In genomic region chrX:97797076-97797475, GRCh38 we compare ENCODE assay signal across 19 cellular contexts.
DNase-seq lines count a peak whose midpoint lies in the region; TF ChIP-seq lines count a peak whose summit lies in the region.
"Had no signal": no experiment of that assay in that cellular context is flagged by ENCODE, and none has a peak within 500 bp of the region (broad histone marks: within the 10 kb centered on the region; RNA-seq: fewer than 3 reads in every experiment).

No MANE protein-coding gene starts in this region.

- DNase-seq in ELF-1 (ENCODE audit: low read depth, low spot score) (peak; percentile 85), OCI-M1 (lab: John Stamatoyannopoulos, UW) (peak; percentile 3), glutamatergic neuron (no peak), UCSD-AML1 (lab: John Stamatoyannopoulos, UW; ENCODE audit: unreplicated experiment) (no peak), T1000 (lab: John Stamatoyannopoulos, UW) (no peak), WERI-Rb-1 (no peak)
- DNase-seq: 8988T; ACHN; AML-193; BE2C; CD4-positive, alpha-beta T cell; CD8-positive, alpha-beta memory T cell; DMS 273 treated with DMSO at 0.1 percent for 48 hours; DMS79 treated with DMSO at 0.1 percent for 48 hours; GOT3; H7 had no signal

- H3K4me3 Mint-ChIP-seq in glutamatergic neuron (ENCODE audit: unreplicated experiment), result no peak overlapping the region
- H3K4me3 Mint-ChIP-seq: CD14-positive monocyte; CD4-positive, alpha-beta T cell; CD8-positive, alpha-beta memory T cell had no signal

- no peaks in the 10 kb centered on the region for H3K9me3 Mint-ChIP-seq in glutamatergic neuron (ENCODE audit: unreplicated experiment)
- H3K9me3 Mint-ChIP-seq: CD4-positive, alpha-beta T cell; CD8-positive, alpha-beta memory T cell had no signal

- H3K27me3 ChIP-seq in WERI-Rb-1 (ENCODE audit: insufficient read depth, low read depth, severe bottlenecking), result peaks cover 3% of the 10 kb centered on the region
- H3K27me3 ChIP-seq: BE2C had no signal

- H3K27ac Mint-ChIP-seq in glutamatergic neuron (ENCODE audit: unreplicated experiment), result peak overlapping the region; percentile 53
- H3K27ac Mint-ChIP-seq: CD14-positive monocyte; CD4-positive, alpha-beta T cell; CD8-positive, alpha-beta memory T cell had no signal

- H3K36me3 Mint-ChIP-seq in glutamatergic neuron (ENCODE audit: unreplicated experiment), result no peaks in the 10 kb centered on the region
- H3K36me3 Mint-ChIP-seq: CD14-positive monocyte; CD8-positive, alpha-beta memory T cell had no signal

- H3K36me3 ChIP-seq in WERI-Rb-1, result no peaks in the 10 kb centered on the region
- H3K36me3 ChIP-seq: BE2C; BLaER1 treated with 17β-estradiol and CSF1 and Interleukin-3, amounts not matched to agents 10 nM and 100 nM had no signal

- H3K27ac ChIP-seq in WERI-Rb-1, result no peak overlapping the region
- H3K27ac ChIP-seq: A549; BLaER1 treated with 17β-estradiol and CSF1 and Interleukin-3, amounts not matched to agents 10 nM and 100 nM had no signal

- no peak overlapping the region for H3K4me3 ChIP-seq in WERI-Rb-1 (ENCODE audit: low read depth, low read length)
- H3K4me3 ChIP-seq: A549; BLaER1 treated with 17β-estradiol and CSF1 and Interleukin-3, amounts not matched to agents 10 nM and 100 nM had no signal

- TF ChIP-seq CTCF in glutamatergic neuron (IDR thresholded peaks at IDR 0.05; ENCODE audit: partially characterized antibody, unreplicated experiment), result no peak
- TF ChIP-seq CTCF in WERI-Rb-1 (IDR thresholded peaks at IDR 0.05; ENCODE audit: low read depth, low read length), result no peak

- no peaks in the 10 kb centered on the region for H3K4me1 Mint-ChIP-seq in glutamatergic neuron (ENCODE audit: low read depth, unreplicated experiment)
- H3K4me1 Mint-ChIP-seq: CD14-positive monocyte; CD8-positive, alpha-beta memory T cell had no signal

- H3K9me3 ChIP-seq in WERI-Rb-1 (ENCODE audit: severe bottlenecking), result no peaks in the 10 kb centered on the region
- H3K9me3 ChIP-seq: A549, BE2C had no signal

- H3K27me3 Mint-ChIP-seq in glutamatergic neuron (ENCODE audit: unreplicated experiment), result peaks cover 4% of the 10 kb centered on the region
- H3K27me3 Mint-ChIP-seq: CD4-positive, alpha-beta T cell had no signal

Comparison
In these comparisons a context has a peak if more than half of its experiments do, and no peak if none do; other contexts are left out.
1. DNase-seq: peak in ELF-1 (single experiment) and OCI-M1 (single experiment); none in glutamatergic neuron (single experiment), UCSD-AML1 (single experiment), T1000 (single experiment) and WERI-Rb-1 (single experiment).